ENCODE assay signal across 8 cellular contexts in the genomic region with DNA sequence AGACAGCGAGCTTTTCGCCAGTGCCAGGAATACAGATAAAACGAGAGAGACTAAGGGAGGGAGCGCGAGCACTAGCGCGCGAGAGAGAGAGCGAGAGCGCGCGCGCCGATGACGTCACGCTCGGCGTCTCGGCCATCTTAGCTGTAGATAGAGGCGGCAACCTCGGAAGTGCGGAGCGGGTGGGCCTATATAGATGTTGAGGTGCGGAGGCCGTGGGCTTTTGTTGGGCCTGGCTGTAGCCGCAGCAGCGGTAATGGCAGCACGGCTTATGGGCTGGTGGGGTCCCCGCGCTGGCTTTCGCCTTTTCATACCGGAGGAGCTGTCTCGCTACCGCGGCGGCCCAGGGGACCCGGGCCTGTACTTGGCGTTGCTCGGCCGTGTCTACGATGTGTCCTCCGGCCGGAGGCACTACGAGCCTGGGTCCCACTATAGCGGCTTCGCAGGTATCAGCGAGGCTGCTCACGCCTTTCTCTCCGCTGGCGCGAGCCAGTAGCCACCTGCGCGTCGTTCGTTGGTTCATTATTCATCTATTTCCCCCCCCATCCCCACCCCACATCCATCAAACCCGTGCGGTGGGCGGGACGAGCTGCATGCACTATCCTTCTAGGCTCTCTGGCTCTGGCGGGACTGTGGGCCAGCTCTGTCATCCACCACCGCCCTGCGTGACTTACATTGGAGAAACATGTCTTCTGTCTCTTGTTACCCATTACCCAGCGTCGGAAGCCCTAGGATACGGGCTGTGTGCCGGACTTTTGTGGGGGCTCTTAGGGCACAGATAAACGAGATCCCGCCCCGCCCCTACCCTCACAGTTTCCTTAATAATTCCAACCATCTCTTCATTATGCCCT. TPM values are rescaled to one million over a fixed set of nuclear protein-coding genes. Genes with fewer than 3 reads are reported as not detected.
A peak's percentile ranks its signal among the peaks of the same experiment; 100 is the strongest.
DNase-seq lines count a peak whose midpoint lies in the region; ATAC-seq, FAIRE-seq and TF ChIP-seq lines count a peak whose summit lies in the region.

No MANE protein-coding gene starts in this region.

- H2AFZ ChIP-seq in keratinocyte (ENCODE audit: control insufficient read depth, low read length) = peak overlapping the region; percentile 90

- peak overlapping the region; percentile 89 for H3K4me2 ChIP-seq in keratinocyte (ENCODE audit: control insufficient read depth, extremely low read depth, insufficient read depth, low read depth, low read length)

- H3K79me2 ChIP-seq in keratinocyte (ENCODE audit: control insufficient read depth, insufficient read depth, low read length) = peaks cover 42% of the 10 kb centered on the region

- TF ChIP-seq CTCF in AG09309 (IDR thresholded peaks at IDR 0.05; ENCODE audit: control insufficient read depth, insufficient read depth, low read depth, low read length, missing control alignments) (no peak), keratinocyte (optimal IDR thresholded peaks at IDR 0.05 in 1 of 3, IDR thresholded peaks at IDR 0.05 in 1 of 3, conservative IDR thresholded peaks at IDR 0.05 in 1 of 3; ENCODE audit: extremely low read depth in 1 of 3, insufficient read depth in 2 of 3, low read length in 3 of 3) (no peak)

- H3K27me3 ChIP-seq in keratinocyte (ENCODE audit: control insufficient read depth, extremely low read depth, insufficient read depth, low read length) = no peaks in the 10 kb centered on the region

- peak overlapping the region; percentile 84 for H3K4me3 ChIP-seq in AG09309 (ENCODE audit: control insufficient read depth, low read depth, low read length)
- peak overlapping the region; percentile 89 to 90 (median 89) for H3K4me3 ChIP-seq in keratinocyte (ENCODE audit: control insufficient read depth in 2 of 3, extremely low read depth in 1 of 3, insufficient read depth in 2 of 3, low read depth in 1 of 3, low read length in 3 of 3)

- peak; percentile 73 for FAIRE-seq in keratinocyte (lab: Jason Lieb, UNC)

- DNase-seq in AG09309 (ENCODE audit: low read depth) = peak; percentile 67
- peak; percentile 86 to 90 for DNase-seq in NCI-H446 (lab: John Stamatoyannopoulos, UW)
- peak; percentile 87 for DNase-seq in activated CD4-positive, CD25-positive, alpha-beta regulatory T cell treated with anti-CD3 and anti-CD28 coated beads, Interleukin-2, amount 50 U/mL, for 72 hours
- peak; percentile 92 for DNase-seq in cerebellar cortex (ENCODE audit: low spot score)
- no peak for DNase-seq in keratinocyte (ENCODE audit: low read depth, low spot score)
- DNase-seq in stimulated activated CD4-positive, alpha-beta T cell treated with anti-CD3 and anti-CD28 coated beads, Interleukin-12 subunit alpha, Interleukin-12 subunit beta, amount 100 ng/mL, for 4 hours = peak; percentile 88

- peak overlapping the region; percentile 94 for H3K27ac ChIP-seq in keratinocyte (ENCODE audit: control insufficient read depth, insufficient read depth, low read length)

- ATAC-seq in GM19023 (IDR thresholded peaks at IDR 0.05; ENCODE audit: unreplicated experiment) (peak; percentile 72), HG03196 (IDR thresholded peaks at IDR 0.05; ENCODE audit: unreplicated experiment) (peak; percentile 58)

- H3K9ac ChIP-seq in keratinocyte (ENCODE audit: control insufficient read depth, extremely low read depth, insufficient read depth, low read length) = peak overlapping the region; percentile 89

- dilution Hi-C loops in keratinocyte (cut with MboI; ENCODE audit: extremely low pct_ligation_motif_present, low sequenced_read_pairs) = no loop called here

- no peaks in the 10 kb centered on the region for H3K9me3 ChIP-seq in keratinocyte (ENCODE audit: control insufficient read depth, low read depth, low read length)

- H3K4me1 ChIP-seq in keratinocyte (ENCODE audit: control insufficient read depth, extremely low read depth, insufficient read depth, low read length) = peaks cover 14% of the 10 kb centered on the region

- H3K9me1 ChIP-seq in keratinocyte (ENCODE audit: control insufficient read depth, extremely low read depth, insufficient read depth, low read length) = no peaks in the 10 kb centered on the region

- H3K36me3 ChIP-seq in keratinocyte (ENCODE audit: control insufficient read depth in 2 of 2, extremely low read depth in 1 of 2, insufficient read depth in 2 of 2, low read length in 2 of 2) = no peaks in the 10 kb centered on the region

- no peaks in the 10 kb centered on the region for H4K20me1 ChIP-seq in keratinocyte (ENCODE audit: control insufficient read depth, extremely low read depth, insufficient read depth, low read length)

RNA-seq across cellular contexts. Expression of gene CYB5D2, which starts 0.8 kb away (rescaled TPM):
- polyA plus RNA-seq in keratinocyte = 7.6 to 15.4 TPM (median 10.9 TPM) in 3 replicates
- 8.2 TPM for polyA plus RNA-seq in keratinocyte (2011; ENCODE audit: low read depth)
- 7.8 and 17.1 TPM in 2 replicates for polyA plus RNA-seq in keratinocyte (2011; cell fraction: cytosol; rRNA removed)
- 9.2 and 14.4 TPM in 2 replicates for polyA plus RNA-seq in keratinocyte (2011; cell fraction: nucleus; rRNA removed)
- polyA plus RNA-seq in keratinocyte (2012; ENCODE audit: low replicate concordance) = 6.9 and 8.3 TPM in 2 replicates
- polyA minus RNA-seq in keratinocyte = 6.5 to 16.7 TPM (median 7.8 TPM) in 3 replicates
- polyA minus RNA-seq in keratinocyte (2011; cell fraction: cytosol; rRNA and poly(A)+ RNA removed) = 13.0 TPM
- 5.1 and 7.2 TPM in 2 replicates for polyA minus RNA-seq in keratinocyte (2011; cell fraction: nucleus; rRNA and poly(A)+ RNA removed)

RNA-seq across cellular contexts. Expression of gene ZZEF1, which starts 1.0 kb away (rescaled TPM):
- 9.5 to 11.4 TPM (median 10.6 TPM) in 3 replicates for polyA plus RNA-seq in keratinocyte
- polyA plus RNA-seq in keratinocyte (2011; ENCODE audit: low read depth) = 17.4 TPM
- polyA plus RNA-seq in keratinocyte (2011; cell fraction: cytosol; rRNA removed) = 5.8 and 6.9 TPM in 2 replicates
- polyA plus RNA-seq in keratinocyte (2011; cell fraction: nucleus; rRNA removed) = 41.7 and 44.1 TPM in 2 replicates
- 9.4 and 11.0 TPM in 2 replicates for polyA plus RNA-seq in keratinocyte (2012; ENCODE audit: low replicate concordance)
- 55.1 to 60.8 TPM (median 55.7 TPM) in 3 replicates for polyA minus RNA-seq in keratinocyte
- 21.9 TPM for polyA minus RNA-seq in keratinocyte (2011; cell fraction: cytosol; rRNA and poly(A)+ RNA removed)
- 78.4 and 112 TPM in 2 replicates for polyA minus RNA-seq in keratinocyte (2011; cell fraction: nucleus; rRNA and poly(A)+ RNA removed)
